Comparison of ENCODE assay signal across 8 cellular contexts in the genomic region with DNA sequence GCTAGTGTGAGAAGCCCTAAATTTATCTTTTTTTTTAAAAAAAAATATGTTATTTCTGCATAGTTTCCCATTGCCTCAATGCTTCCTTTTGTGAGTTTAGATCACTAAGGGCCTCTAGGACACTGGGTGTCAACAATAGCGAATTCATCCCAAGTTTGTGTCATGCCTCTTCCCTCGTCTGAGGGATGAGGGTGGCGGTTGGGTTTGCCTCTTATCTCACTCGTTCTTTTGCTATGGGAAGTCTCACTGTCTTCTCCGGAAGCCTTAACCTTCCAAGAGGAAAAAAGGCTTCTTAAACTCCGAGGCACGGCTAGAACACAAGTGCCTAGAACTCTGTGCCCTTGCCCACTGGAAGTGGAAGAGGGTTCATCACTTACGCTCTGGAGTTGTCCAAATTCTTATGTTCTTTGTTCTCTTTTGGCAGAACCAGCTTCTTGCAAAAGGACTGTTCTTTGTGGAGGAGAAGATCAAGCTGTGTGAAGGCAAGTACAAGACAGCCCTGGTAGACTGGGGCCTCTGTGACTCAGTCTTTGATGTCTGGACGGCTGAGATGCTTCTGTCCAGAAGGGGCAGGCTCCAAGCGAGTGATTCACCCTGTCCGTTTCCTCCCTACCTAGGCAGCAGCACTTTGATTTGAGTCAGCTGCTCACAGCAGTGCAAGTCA.
DNase-seq lines count a peak whose midpoint lies in the region; ATAC-seq, FAIRE-seq and TF ChIP-seq lines count a peak whose summit lies in the region.

No MANE protein-coding gene starts in this region.

- peak overlapping the region; percentile 55 for H3K27ac ChIP-seq in IMR-90 (ENCODE audit: insufficient read depth, low read length)
- H3K27ac ChIP-seq in HepG2 (ENCODE audit: extremely low read length, insufficient read depth, low read length), result no peak overlapping the region

- H2AK9ac ChIP-seq in IMR-90 (replicated peaks; ENCODE audit: low read depth, low read length, poor library complexity), result peak overlapping the region; percentile 80

- FAIRE-seq in HepG2 (lab: Jason Lieb, UNC), result peak; percentile 12
- FAIRE-seq in urothelium cell line (lab: Jason Lieb, UNC), result peak; percentile 84

- peak; percentile 32; the same call in 1 of the 2 replicates for TF ChIP-seq CTCF in IMR-90 (conservative IDR thresholded peaks at IDR 0.05; ENCODE audit: low read depth, low read length)
- TF ChIP-seq CTCF in astrocyte of the cerebellum (IDR thresholded peaks at IDR 0.05; ENCODE audit: low read depth, low read length, missing control alignments), result peak; percentile 41
- TF ChIP-seq CTCF in HepG2 (CRISPR knock-in tag; IDR thresholded peaks at IDR 0.05), result no peak

- H2AFZ ChIP-seq in IMR-90 (replicated peaks; ENCODE audit: low read length, poor library complexity), result peak overlapping the region; percentile 70
- H2AFZ ChIP-seq in HepG2 (ENCODE audit: low read length), result no peak overlapping the region

- in situ Hi-C loops in Caki2 (cut with HindIII; ENCODE audit: low pct_unique_long_range_greater_than_20kb, low sequenced_read_pairs), result no loop called here
- in situ Hi-C loops in IMR-90 (cut with MboI; ENCODE audit: low sequenced_read_pairs), result no loop called here
- in situ Hi-C loops in astrocyte of the cerebellum (cut with HindIII; ENCODE audit: low sequenced_read_pairs), result no loop called here
- in situ Hi-C loops in HepG2 (cut with HindIII; ENCODE audit: extremely low pct_ligation_motif_present, low pct_unique_long_range_greater_than_20kb), result loop anchor here (10.0 kb wide), 1 partner anchor 63 kb away; no protein-coding TSS in a partner anchor

- H4K5ac ChIP-seq in IMR-90 (ENCODE audit: low read depth, low read length), result peak overlapping the region; percentile 42; the same call in 1 of the 2 replicates

- H3K18ac ChIP-seq in IMR-90 (ENCODE audit: low read depth, low read length), result peak overlapping the region; percentile 78

- peaks cover 23% of the 10 kb centered on the region for H3K9me1 ChIP-seq in IMR-90 (ENCODE audit: insufficient read depth, low read length)

- H3K4me2 ChIP-seq in IMR-90 (ENCODE audit: low read depth, low read length), result peak overlapping the region; percentile 61
- no peak overlapping the region for H3K4me2 ChIP-seq in HepG2 (ENCODE audit: low read depth, low read length)

- peak overlapping the region; percentile 77 for H3K56ac ChIP-seq in IMR-90 (ENCODE audit: extremely low read depth, insufficient read depth, low read length)

- no peaks in the 10 kb centered on the region for H3K79me2 ChIP-seq in HepG2 (ENCODE audit: insufficient read depth, low read length)

- CTCF ChIA-PET in IMR-90 (lab: Yijun Ruan, JAX) (interaction anchor here (0.8 to 1.4 kb wide), 4 partner anchors 36 to 140 kb away, joined by 4 to 9 read pairs (median 6); no protein-coding TSS in a partner anchor), HepG2 (lab: Yijun Ruan, JAX; ENCODE audit: low intra/inter-chr PET ratio, low total read pairs) (no interaction called here)

- peak overlapping the region; percentile 92 for H3K4ac ChIP-seq in IMR-90 (ENCODE audit: low read depth, low read length)

- peak overlapping the region; percentile 95 for H2BK120ac ChIP-seq in IMR-90 (ENCODE audit: low read depth, low read length)

- H2BK20ac ChIP-seq in IMR-90 (ENCODE audit: low read depth, low read length), result peak overlapping the region; percentile 84

- H3K9me3 ChIP-seq in IMR-90 (ENCODE audit: control insufficient read depth, insufficient read depth, low read length), result no peaks in the 10 kb centered on the region
- H3K9me3 ChIP-seq in HepG2 (ENCODE audit: low read length), result no peaks in the 10 kb centered on the region

- BruUV-seq in IMR-90 (replicated peaks; lab: Mats Ljungman, UMichigan), result no TSS peak
- no TSS peak for BruUV-seq in HepG2 (replicated peaks; lab: Mats Ljungman, UMichigan)

- DNase-seq in Caki2 (ENCODE audit: low read depth) (peak; percentile 48), IMR-90 (peak; percentile 98), astrocyte of the cerebellum (ENCODE audit: low read depth) (peak; percentile 85), HepG2 (ENCODE audit: low spot score) (peak; percentile 39), urothelium cell line (ENCODE audit: low spot score) (peak; percentile 94), NAMALWA (ENCODE audit: low spot score) (no peak), NCI-H2107 treated with DMSO at 0.1 percent for 48 hours (lab: John Stamatoyannopoulos, UW; ENCODE audit: unreplicated experiment) (no peak), DMS 273 treated with DMSO at 0.1 percent for 48 hours (lab: John Stamatoyannopoulos, UW) (no peak)

- H2BK5ac ChIP-seq in IMR-90 (ENCODE audit: low read depth, low read length, poor library complexity, severe bottlenecking), result peak overlapping the region; percentile 89

- H3K14ac ChIP-seq in IMR-90 (replicated peaks; ENCODE audit: low read depth, low read length), result peak overlapping the region; percentile 93

- peak; percentile 34 for TF ChIP-seq RAD21 in IMR-90 (IDR thresholded peaks at IDR 0.05; ENCODE audit: low read length)
- TF ChIP-seq RAD21 in HepG2 (CRISPR knock-in tag; IDR thresholded peaks at IDR 0.05), result no peak

- peak; percentile 100 for ATAC-seq in IMR-90 (ENCODE audit: low read depth)
- peak; percentile 97 for ATAC-seq in HepG2

- H3K23ac ChIP-seq in IMR-90 (ENCODE audit: low read depth, low read length), result peak overlapping the region; percentile 46

- dilution Hi-C loops in IMR-90 (cut with HindIII; ENCODE audit: low sequenced_read_pairs, unreplicated experiment), result no loop called here

- H4K20me1 ChIP-seq in IMR-90 (ENCODE audit: insufficient read depth, low read length) (no peaks in the 10 kb centered on the region), HepG2 (ENCODE audit: insufficient read depth, low read length) (no peaks in the 10 kb centered on the region)

- intact Hi-C loops in IMR-90 (cut with micrococcal nuclease) (loop anchor here (2.0 kb wide), 1 partner anchor 55 kb away; no protein-coding TSS in a partner anchor), HepG2 (cut with micrococcal nuclease; ENCODE audit: unreplicated experiment) (no loop called here)

- peaks cover 0 to 12% of the 10 kb centered on the region in 2 experiments; a peak in 2 of 4 replicates for H3K79me1 ChIP-seq in IMR-90 (ENCODE audit: low read depth in 1 of 2, low read length in 2 of 2)

- WGBS in IMR-90 (ENCODE audit: extremely low coverage in 2 of 2, insufficient read length in 1 of 2), 2 experiments, result no CpG with 5 or more reads among the region's 11 CpGs
- WGBS in HepG2 (ENCODE audit: low lambda C conversion rate), result 40% methylated on average over 11 of the region's 11 CpGs

- H3K27me3 ChIP-seq in IMR-90 (ENCODE audit: control insufficient read depth, insufficient read depth, low read length), result no peaks in the 10 kb centered on the region
- H3K27me3 ChIP-seq in HepG2 (ENCODE audit: control insufficient read depth in 1 of 2, insufficient read depth in 2 of 2, low read length in 2 of 2), result peaks cover 0 to 1% of the 10 kb centered on the region in 2 experiments; a peak in 3 of 5 replicates

- H2BK15ac ChIP-seq in IMR-90 (ENCODE audit: low read depth, low read length), result peak overlapping the region; percentile 57; the same call in 2 of the 3 replicates

- no peak for TF ChIP-seq POLR2A in IMR-90 (IDR thresholded peaks at IDR 0.05; ENCODE audit: low read depth, low read length)
- no peak for TF ChIP-seq POLR2A in HepG2 (IDR thresholded peaks at IDR 0.05; ENCODE audit: insufficient read depth in 1 of 2, low read depth in 2 of 2, low read length in 2 of 2)

- H3K9ac ChIP-seq in IMR-90 (ENCODE audit: low read depth, low read length) (peak overlapping the region; percentile 15; the same call in 1 of the 2 replicates), HepG2 (ENCODE audit: insufficient read depth, low read depth, low read length) (no peak overlapping the region)

- POLR2A ChIA-PET in IMR-90 (lab: Charles Lee; ENCODE audit: unreplicated experiment) (no interaction called here), HepG2 (lab: Yijun Ruan, JAX) (no interaction called here)

- peak overlapping the region; percentile 8 to 57; a peak in 3 of 4 replicates for H4K8ac ChIP-seq in IMR-90 (ENCODE audit: low read depth in 2 of 2, low read length in 2 of 2)

- peak overlapping the region; percentile 10 for H2AK5ac ChIP-seq in IMR-90 (ENCODE audit: low read depth, low read length)

- TF ChIP-seq EP300 in HepG2 (IDR thresholded peaks at IDR 0.05; ENCODE audit: low read depth in 2 of 2, low read length in 2 of 2), result no peak
- TF ChIP-seq EP300 in HepG2 (CRISPR knock-in tag; IDR thresholded peaks at IDR 0.05; ENCODE audit: borderline replicate concordance), result no peak

- H3K4me3 ChIP-seq in IMR-90 (ENCODE audit: insufficient read depth, low read depth, low read length) (peak overlapping the region; percentile 14; the same call in 1 of the 2 replicates), astrocyte of the cerebellum (ENCODE audit: low read depth, low read length) (no peak overlapping the region), HepG2 (replicated peaks in 1 of 3; ENCODE audit: insufficient read depth in 1 of 3, low read depth in 2 of 3, low read length in 3 of 3) (no peak overlapping the region)

- H3K4me1 ChIP-seq in IMR-90 (ENCODE audit: control insufficient read depth, insufficient read depth, low read length) (peaks cover 17% of the 10 kb centered on the region), HepG2 (ENCODE audit: insufficient read depth, low read length) (peaks cover 24% of the 10 kb centered on the region)

- H4K91ac ChIP-seq in IMR-90 (ENCODE audit: insufficient read depth, low read depth, low read length), result peak overlapping the region; percentile 86

- H3K36me3 ChIP-seq in IMR-90 (ENCODE audit: control insufficient read depth, insufficient read depth, low read length), result no peaks in the 10 kb centered on the region
- H3K36me3 ChIP-seq in HepG2 (replicated peaks in 1 of 2; ENCODE audit: control insufficient read depth in 1 of 2, insufficient read depth in 2 of 2, low read length in 2 of 2), result no peaks in the 10 kb centered on the region

TF ChIP-seq in IMR-90, 13 proteins besides CTCF, POLR2A, EP300 and RAD21 (continues in another document):
- TF ChIP-seq MAFK (IDR thresholded peaks at IDR 0.05; ENCODE audit: low read depth, low read length) (no peak), NFE2L2 (IDR thresholded peaks at IDR 0.05; ENCODE audit: low read depth, low read length) (no peak), RCOR1 (IDR thresholded peaks at IDR 0.05; ENCODE audit: insufficient replicate concordance, low read length) (no peak), MAZ (IDR thresholded peaks at IDR 0.05; ENCODE audit: borderline replicate concordance, low read depth, low read length) (no peak), RFX5 (IDR thresholded peaks at IDR 0.05; ENCODE audit: low read depth, low read length) (no peak), BHLHE40 (IDR thresholded peaks at IDR 0.05; ENCODE audit: low read depth, low read length) (peak; percentile 23)

TF ChIP-seq in HepG2, 621 proteins besides CTCF, POLR2A, EP300 and RAD21 (continues in another document):
- TF ChIP-seq TSC22D2 (CRISPR knock-in tag; IDR thresholded peaks at IDR 0.05; ENCODE audit: borderline replicate concordance) (no peak), TCF7 (IDR thresholded peaks at IDR 0.05; ENCODE audit: low read depth) (peak; percentile 38; the same call in 1 of the 2 replicates), GTF3A (CRISPR knock-in tag; conservative IDR thresholded peaks at IDR 0.05) (no peak), PLRG1 (conservative IDR thresholded peaks at IDR 0.05) (no peak)

Comparison
In these comparisons a context has a peak if more than half of its experiments do, and no peak if none do; other contexts are left out.
1. DNase-seq: peak in Caki2 (single experiment), IMR-90 (single experiment), astrocyte of the cerebellum (single experiment), HepG2 (single experiment) and urothelium cell line (single experiment); none in NAMALWA (single experiment), NCI-H2107 treated with DMSO at 0.1 percent for 48 hours (single experiment) and DMS 273 treated with DMSO at 0.1 percent for 48 hours (single experiment).